ENCODE assay signal across 8 cellular contexts in genomic region chr1:234214129-234214910, GRCh38.
DNase-seq lines count a peak whose midpoint lies in the region; ATAC-seq and TF ChIP-seq lines count a peak whose summit lies in the region.

No MANE protein-coding gene starts in this region.

- H3K36me3 ChIP-seq in HUES64 (ENCODE audit: insufficient read depth, low read length) = no peaks in the 10 kb centered on the region

- DNase-seq in activated T-cell treated with anti-CD3 and anti-CD28 coated beads for 24 hours (ENCODE audit: low read depth) (peak; percentile 16), activated T-cell treated with anti-CD3 and anti-CD28 coated beads for 4 hours (no peak), glomerular visceral epithelial cell (ENCODE audit: extremely low spot score) (peak; percentile 41), osteocyte (ENCODE audit: extremely low spot score, unreplicated experiment) (no peak), SW 1271 (lab: John Stamatoyannopoulos, UW) (no peak)
- peak; percentile 63 for DNase-seq in activated CD8-positive, alpha-beta memory T cell treated with anti-CD3 and anti-CD28 coated beads, Interleukin-2, amount 10 ng/mL, durations not matched to agents 7 days and 5 days

- peak overlapping the region; percentile 66 for H3K27ac Mint-ChIP-seq in activated CD8-positive, alpha-beta memory T cell treated with anti-CD3 and anti-CD28 coated beads, Interleukin-2, amount 10 ng/mL, durations not matched to agents 7 days and 5 days
- no peak overlapping the region for H3K27ac Mint-ChIP-seq in osteocyte (ENCODE audit: unreplicated experiment)

- H3K27me3 ChIP-seq in HUES64 (ENCODE audit: insufficient read depth, low read length) = peaks cover 34% of the 10 kb centered on the region

- peak; percentile 69 for ATAC-seq in activated CD8-positive, alpha-beta memory T cell treated with anti-CD3 and anti-CD28 coated beads, Interleukin-2, amount 10 ng/mL, durations not matched to agents 7 days and 5 days
- no peak for ATAC-seq in HG03565 (IDR thresholded peaks at IDR 0.05; ENCODE audit: unreplicated experiment)

- H3K9ac ChIP-seq in HUES64 (ENCODE audit: low read depth, low read length) = peak overlapping the region; percentile 36; the same call in 1 of the 2 replicates

- 0 out of 2 replicates have a peak, but pooled peaks cover 3% of the 10 kb centered on the region for H3K9me3 ChIP-seq in HUES64 (ENCODE audit: insufficient read depth, low read depth, low read length)

- H3K4me1 ChIP-seq in HUES64 (ENCODE audit: insufficient read depth, low read length) = peaks cover 7% of the 10 kb centered on the region; the same call in 1 of the 2 replicates

- peak overlapping the region; percentile 64 for H3K4me3 ChIP-seq in HUES64 (ENCODE audit: low read length)

- CTCF ChIA-PET in activated CD8-positive, alpha-beta memory T cell treated with anti-CD3 and anti-CD28 coated beads, Interleukin-2, amount 10 ng/mL, durations not matched to agents 7 days and 5 days (lab: Charles Lee) = interaction anchor here (1.1 to 13.0 kb wide), 13 partner anchors 8 to 113 kb away, joined by 3 to 199 read pairs (median 6); no protein-coding TSS in a partner anchor

- WGBS in HUES64 = 1% methylated on average over 69 of the region's 69 CpGs

- H3K27ac ChIP-seq in HUES64 (ENCODE audit: low read depth, low read length) = no peak overlapping the region

- TF ChIP-seq CTCF in osteocyte (IDR thresholded peaks at IDR 0.05) = no peak

- peaks cover 21% of the 10 kb centered on the region for H3K36me3 Mint-ChIP-seq in activated CD8-positive, alpha-beta memory T cell treated with anti-CD3 and anti-CD28 coated beads, Interleukin-2, amount 10 ng/mL, durations not matched to agents 7 days and 5 days
- H3K36me3 Mint-ChIP-seq in osteocyte (ENCODE audit: unreplicated experiment) = no peaks in the 10 kb centered on the region

- H3K4me3 Mint-ChIP-seq in activated CD8-positive, alpha-beta memory T cell treated with anti-CD3 and anti-CD28 coated beads, Interleukin-2, amount 10 ng/mL, durations not matched to agents 7 days and 5 days = peak overlapping the region; percentile 73
- peak overlapping the region; percentile 49 for H3K4me3 Mint-ChIP-seq in osteocyte (ENCODE audit: unreplicated experiment)

- peaks cover 8% of the 10 kb centered on the region for H3K27me3 Mint-ChIP-seq in activated CD8-positive, alpha-beta memory T cell treated with anti-CD3 and anti-CD28 coated beads, Interleukin-2, amount 10 ng/mL, durations not matched to agents 7 days and 5 days
- peaks cover 28% of the 10 kb centered on the region for H3K27me3 Mint-ChIP-seq in osteocyte (ENCODE audit: unreplicated experiment)

- peaks cover 45% of the 10 kb centered on the region for H3K4me1 Mint-ChIP-seq in activated CD8-positive, alpha-beta memory T cell treated with anti-CD3 and anti-CD28 coated beads, Interleukin-2, amount 10 ng/mL, durations not matched to agents 7 days and 5 days
- peaks cover 2% of the 10 kb centered on the region for H3K4me1 Mint-ChIP-seq in osteocyte (ENCODE audit: unreplicated experiment)

- H3K9me3 Mint-ChIP-seq in activated CD8-positive, alpha-beta memory T cell treated with anti-CD3 and anti-CD28 coated beads, Interleukin-2, amount 10 ng/mL, durations not matched to agents 7 days and 5 days (ENCODE audit: low read depth) = peaks cover 6% of the 10 kb centered on the region
- H3K9me3 Mint-ChIP-seq in osteocyte (ENCODE audit: unreplicated experiment) = no peaks in the 10 kb centered on the region

Comparison
In these comparisons a context has a peak if more than half of its experiments do, and no peak if none do; other contexts are left out.
1. DNase-seq: peak in activated T-cell treated with anti-CD3 and anti-CD28 coated beads for 24 hours (single experiment), activated CD8-positive, alpha-beta memory T cell treated with anti-CD3 and anti-CD28 coated beads, Interleukin-2, amount 10 ng/mL, durations not matched to agents 7 days and 5 days (single experiment) and glomerular visceral epithelial cell (single experiment); none in activated T-cell treated with anti-CD3 and anti-CD28 coated beads for 4 hours (single experiment), osteocyte (single experiment) and SW 1271 (0 of 2).